In genomic region chr14:89186850-89187376, GRCh38 we compare ENCODE assay signal across 8 cellular contexts.
DNase-seq lines count a peak whose midpoint lies in the region; ATAC-seq and TF ChIP-seq lines count a peak whose summit lies in the region.

No MANE protein-coding gene starts in this region.

- H3K79me2 ChIP-seq in DND-41 (ENCODE audit: insufficient read depth, low read length), result peaks cover 14% of the 10 kb centered on the region; the same call in 1 of the 2 replicates

- no peak overlapping the region for H3K18ac ChIP-seq in mesenchymal stem cell (ENCODE audit: low read depth in 1 of 2, low read length in 2 of 2)

- H3K9me3 ChIP-seq in DND-41 (ENCODE audit: insufficient read depth, low read length, severe bottlenecking) (no peaks in the 10 kb centered on the region), adrenal gland (replicated peaks in 1 of 3) (no peaks in the 10 kb centered on the region), mesenchymal stem cell (ENCODE audit: control insufficient read depth, low read length) (no peaks in the 10 kb centered on the region)

- H2AFZ ChIP-seq in DND-41 (ENCODE audit: low read depth, low read length), result no peak overlapping the region
- H2AFZ ChIP-seq in mesenchymal stem cell (ENCODE audit: low read depth, low read length), result no peak overlapping the region

- no peak overlapping the region for H4K8ac ChIP-seq in mesenchymal stem cell (ENCODE audit: low read length)

- no peak overlapping the region for H2BK15ac ChIP-seq in mesenchymal stem cell (ENCODE audit: low read depth, poor library complexity, severe bottlenecking)

- H3K36me3 ChIP-seq in DND-41 (ENCODE audit: insufficient read depth, low read length) (peaks cover 67% of the 10 kb centered on the region), adrenal gland (replicated peaks in 1 of 2) (no peaks in the 10 kb centered on the region), mesenchymal stem cell (ENCODE audit: control insufficient read depth in 1 of 2, insufficient read depth in 2 of 2, low read depth in 1 of 2, low read length in 2 of 2) (peaks cover 8 to 30% of the 10 kb centered on the region in 2 experiments)

- 43 to 59% (median 47%) methylated on average over 3 to 7 of the region's 7 CpGs for WGBS in adrenal gland, 4 donors
- WGBS in mesenchymal stem cell, result 75% methylated on average over 7 of the region's 7 CpGs

- H2AK5ac ChIP-seq in mesenchymal stem cell (ENCODE audit: low read length, severe bottlenecking), result no peak overlapping the region

- no peak overlapping the region for H3K23ac ChIP-seq in mesenchymal stem cell (ENCODE audit: low read length in 2 of 2)

- H4K20me1 ChIP-seq in DND-41 (ENCODE audit: insufficient read depth, low read length), result no peaks in the 10 kb centered on the region; the same call in 1 of the 2 replicates

- no peaks in the 10 kb centered on the region for H3K4me1 ChIP-seq in DND-41 (ENCODE audit: insufficient read depth, low read length)
- H3K4me1 ChIP-seq in adrenal gland (replicated peaks in 1 of 2), result peaks cover 18 to 32% of the 10 kb centered on the region in 2 donors
- H3K4me1 ChIP-seq in mesenchymal stem cell (ENCODE audit: control insufficient read depth, insufficient read depth, low read depth, low read length), result peaks cover 4% of the 10 kb centered on the region

- DNase-seq in DND-41 (no peak), adrenal gland (peak; percentile 60 to 89 (median 85)), mesenchymal stem cell (peak; percentile 4), cortex of kidney (lab: John Stamatoyannopoulos, UW) (no peak), superior temporal gyrus (ENCODE audit: extremely low spot score) (no peak)
- no peak for DNase-seq in stimulated activated CD4-positive, alpha-beta T cell treated with anti-CD3 and anti-CD28 coated beads, Interleukin-12 subunit alpha, Interleukin-12 subunit beta, amount 100 ng/mL, for 4 hours

- TF ChIP-seq CTCF in DND-41 (IDR thresholded peaks at IDR 0.05; ENCODE audit: borderline replicate concordance, extremely low read depth, low read length, poor library complexity, severe bottlenecking), result no peak
- peak in 2 of 6 experiments; percentile 10 to 28 for TF ChIP-seq CTCF in adrenal gland (IDR thresholded peaks at IDR 0.05)

- no peak overlapping the region for H2BK5ac ChIP-seq in mesenchymal stem cell (ENCODE audit: low read depth, low read length, poor library complexity, severe bottlenecking)

- no peak overlapping the region for H2BK12ac ChIP-seq in mesenchymal stem cell (ENCODE audit: low read length in 2 of 2)

- no peak overlapping the region for H3K4ac ChIP-seq in mesenchymal stem cell (ENCODE audit: low read depth in 1 of 2, low read length in 2 of 2)

- H3K9ac ChIP-seq in DND-41 (ENCODE audit: low read depth, low read length), result no peak overlapping the region
- no peak overlapping the region for H3K9ac ChIP-seq in mesenchymal stem cell (ENCODE audit: low read length)

- ATAC-seq in DND-41 (ENCODE audit: insufficient read depth, low read depth) (peak; percentile 44; the same call in 2 of the 3 replicates), HG03066 (IDR thresholded peaks at IDR 0.05; ENCODE audit: low read depth, unreplicated experiment) (peak; percentile 59), HG02970 (IDR thresholded peaks at IDR 0.05; ENCODE audit: low FRiP score, unreplicated experiment) (no peak)

- H3K79me1 ChIP-seq in mesenchymal stem cell (replicated peaks; ENCODE audit: low read length, poor library complexity, severe bottlenecking), result peaks cover 29% of the 10 kb centered on the region

- no peak overlapping the region for H2BK120ac ChIP-seq in mesenchymal stem cell (ENCODE audit: low read depth, low read length)

- no peak for TF ChIP-seq POLR2A in adrenal gland (IDR thresholded peaks at IDR 0.05)

- H3K4me3 ChIP-seq in DND-41 (ENCODE audit: low read depth in 1 of 2, low read length in 2 of 2) (no peak overlapping the region), adrenal gland (no peak overlapping the region), mesenchymal stem cell (ENCODE audit: insufficient read depth in 1 of 2, low read depth in 1 of 2, low read length in 2 of 2) (no peak overlapping the region)

- no peak overlapping the region for H3K27ac ChIP-seq in DND-41 (ENCODE audit: low read length)
- peak overlapping the region; percentile 48 to 86 (median 82) for H3K27ac ChIP-seq in adrenal gland
- H3K27ac ChIP-seq in mesenchymal stem cell (ENCODE audit: low read length, poor library complexity, severe bottlenecking), result no peak overlapping the region

- no peak overlapping the region for H3K14ac ChIP-seq in mesenchymal stem cell (ENCODE audit: low read length in 2 of 2)

- intact Hi-C loops in adrenal gland (cut with DNase I), result loop anchor here in 1 of 2 donors (10.0 kb wide), 2 partner anchors 48 to 228 kb away; partner anchors contain the start of gene FOXN3

- H3K27me3 ChIP-seq in DND-41 (ENCODE audit: insufficient read depth, low read length, poor library complexity), result no peaks in the 10 kb centered on the region
- no peaks in the 10 kb centered on the region for H3K27me3 ChIP-seq in adrenal gland
- H3K27me3 ChIP-seq in mesenchymal stem cell (ENCODE audit: control insufficient read depth in 1 of 2, insufficient read depth in 1 of 2, low read length in 2 of 2), result no peaks in the 10 kb centered on the region

- no peak overlapping the region for H4K91ac ChIP-seq in mesenchymal stem cell (ENCODE audit: low read length)

- H3K4me2 ChIP-seq in DND-41 (ENCODE audit: insufficient read depth, low read length) (no peak overlapping the region), mesenchymal stem cell (ENCODE audit: low read length, poor library complexity, severe bottlenecking) (no peak overlapping the region)

Comparison
In these comparisons a context has a peak if more than half of its experiments do, and no peak if none do; other contexts are left out.
1. DNase-seq: peak in adrenal gland (7 of 7) and mesenchymal stem cell (single experiment); none in DND-41 (single experiment), stimulated activated CD4-positive, alpha-beta T cell treated with anti-CD3 and anti-CD28 coated beads, Interleukin-12 subunit alpha, Interleukin-12 subunit beta, amount 100 ng/mL, for 4 hours (single experiment), cortex of kidney (single experiment) and superior temporal gyrus (single experiment).
2. H3K27ac ChIP-seq: peak in adrenal gland (5 of 5); none in DND-41 (single experiment) and mesenchymal stem cell (single experiment).